ENCODE assay signal across 19 cellular contexts in genomic region chr10:124324451-124324850, GRCh38.
DNase-seq lines count a peak whose midpoint lies in the region; ATAC-seq, FAIRE-seq and TF ChIP-seq lines count a peak whose summit lies in the region.
"Had no signal": no experiment of that assay in that cellular context is flagged by ENCODE, and none has a peak within 500 bp of the region (broad histone marks: within the 10 kb centered on the region; RNA-seq: fewer than 3 reads in every experiment).

No MANE protein-coding gene starts in this region.

- H3K4me3 ChIP-seq in BLaER1 (no peak overlapping the region), H1 (ENCODE audit: extremely low read depth in 1 of 4, insufficient read depth in 2 of 4, low read depth in 3 of 4, low read length in 4 of 4) (no peak overlapping the region), mesendoderm (ENCODE audit: low read length) (no peak overlapping the region), sigmoid colon (no peak overlapping the region), right cardiac atrium (ENCODE audit: low read length) (no peak overlapping the region)
- H3K4me3 ChIP-seq: GM23338 had no signal

- H3K9me3 ChIP-seq in BLaER1 (no peaks in the 10 kb centered on the region), H1 (ENCODE audit: insufficient read depth in 2 of 2, low read depth in 1 of 2, low read length in 1 of 2) (no peaks in the 10 kb centered on the region), sigmoid colon (no peaks in the 10 kb centered on the region), right cardiac atrium (ENCODE audit: control insufficient read depth, low read length) (no peaks in the 10 kb centered on the region)

- no peaks in the 10 kb centered on the region for H4K20me1 ChIP-seq in BLaER1
- H4K20me1 ChIP-seq in H1 (replicated peaks in 1 of 2; ENCODE audit: control insufficient read depth in 1 of 2, insufficient read depth in 2 of 2, low read length in 2 of 2), result no peaks in the 10 kb centered on the region

- H3K56ac ChIP-seq in H1 (replicated peaks; ENCODE audit: insufficient read length, low read depth, low read length) (no peak overlapping the region), mesendoderm (ENCODE audit: low read length) (no peak overlapping the region)

- WGBS in H1 (ENCODE audit: extremely low coverage in 1 of 2, insufficient coverage in 1 of 2, insufficient read length in 1 of 2, insufficient replicate concordance in 2 of 2, low coverage in 1 of 2, low lambda C conversion rate in 2 of 2, missing lambda C conversion rate in 1 of 2), 2 experiments, result 92% methylated on average over 5 of the region's 6 CpGs; no CpG with 5 or more reads in 1 of the 2 experiments
- WGBS in mesendoderm (ENCODE audit: extremely low coverage, insufficient coverage, low lambda C conversion rate), result no CpG with 5 or more reads among the region's 6 CpGs
- 64 to 79% methylated on average over 6 of the region's 6 CpGs for WGBS in sigmoid colon, 2 donors
- 56% methylated on average over 6 of the region's 6 CpGs for WGBS in right cardiac atrium

- ATAC-seq in naive thymus-derived CD8-positive, alpha-beta T cell, result no peak
- no peak for ATAC-seq in right cardiac atrium
- no peak for ATAC-seq in HG03469 (IDR thresholded peaks at IDR 0.05; ENCODE audit: unreplicated experiment)
- ATAC-seq: GM23338, HCT116, HepG2 had no signal

- no peak overlapping the region for H3K14ac ChIP-seq in H1 (ENCODE audit: insufficient read length)

- H3K27ac ChIP-seq in BLaER1 (no peak overlapping the region), H1 (ENCODE audit: low read depth, low read length) (no peak overlapping the region), mesendoderm (ENCODE audit: low read depth, low read length) (no peak overlapping the region), sigmoid colon (no peak overlapping the region), right cardiac atrium (ENCODE audit: low read length) (no peak overlapping the region)

- H3K27me3 Mint-ChIP-seq in naive thymus-derived CD8-positive, alpha-beta T cell, result peaks cover 0 to 20% (median 0%) of the 10 kb centered on the region in 5 donors

- H3K27me3 ChIP-seq in BLaER1, result no peaks in the 10 kb centered on the region
- H3K27me3 ChIP-seq in H1 (replicated peaks in 1 of 4; ENCODE audit: control insufficient read depth in 3 of 4, extremely low read depth in 1 of 4, insufficient read depth in 3 of 4, low read length in 3 of 4), result no peaks in the 10 kb centered on the region; a peak in 1 of 7 replicates
- H3K27me3 ChIP-seq in mesendoderm (ENCODE audit: insufficient read depth, low read length, poor library complexity), result no peaks in the 10 kb centered on the region
- H3K27me3 ChIP-seq in sigmoid colon, result no peaks in the 10 kb centered on the region
- H3K27me3 ChIP-seq in right cardiac atrium (ENCODE audit: control insufficient read depth, insufficient read depth), result no peaks in the 10 kb centered on the region

- TF ChIP-seq POLR2A in H1 (IDR thresholded peaks at IDR 0.05; ENCODE audit: control extremely low read depth in 1 of 2, low read depth in 2 of 2, low read length in 2 of 2) (no peak), sigmoid colon (IDR thresholded peaks at IDR 0.05) (no peak)

- no peak for TF ChIP-seq EP300 in H1 (IDR thresholded peaks at IDR 0.05; ENCODE audit: borderline replicate concordance in 1 of 2, low read depth in 2 of 2, low read length in 2 of 2)
- TF ChIP-seq EP300 in sigmoid colon (IDR thresholded peaks at IDR 0.05), result no peak

- no peaks in the 10 kb centered on the region for H3K36me3 ChIP-seq in BLaER1
- no peaks in the 10 kb centered on the region for H3K36me3 ChIP-seq in H1 (ENCODE audit: control insufficient read depth in 2 of 4, insufficient read depth in 4 of 4, low read length in 3 of 4)
- no peaks in the 10 kb centered on the region for H3K36me3 ChIP-seq in mesendoderm (ENCODE audit: control insufficient read depth, insufficient read depth, low read length)
- no peaks in the 10 kb centered on the region for H3K36me3 ChIP-seq in sigmoid colon

- H2BK5ac ChIP-seq in H1 (ENCODE audit: low read depth, low read length) (no peak overlapping the region), mesendoderm (ENCODE audit: low read length) (no peak overlapping the region)

- no peak overlapping the region for H3K27ac Mint-ChIP-seq in naive thymus-derived CD8-positive, alpha-beta T cell
- H3K27ac Mint-ChIP-seq: CD4-positive, alpha-beta T cell; GM23338; HFFc6; IgD-negative memory B cell had no signal

- peaks cover 0 to 2% (median 0%) of the 10 kb centered on the region in 4 donors for H3K4me1 Mint-ChIP-seq in naive thymus-derived CD8-positive, alpha-beta T cell
- H3K4me1 Mint-ChIP-seq: GM23338, IgD-negative memory B cell had no signal

- TF ChIP-seq CTCF in H1 (IDR thresholded peaks at IDR 0.05; ENCODE audit: control extremely low read depth in 1 of 3, insufficient read depth in 1 of 3, low read depth in 1 of 3, low read length in 3 of 3) (no peak), sigmoid colon (IDR thresholded peaks at IDR 0.05) (no peak)

- H4K5ac ChIP-seq in H1 (ENCODE audit: insufficient read length, low read depth, low read length), result no peak overlapping the region
- no peak overlapping the region for H4K5ac ChIP-seq in mesendoderm (ENCODE audit: low read length)

- no peak for FAIRE-seq in H1 (lab: Jason Lieb, UNC)
- FAIRE-seq: HepG2 had no signal

- H3K79me1 ChIP-seq in H1 (ENCODE audit: low read depth, low read length) (no peaks in the 10 kb centered on the region), mesendoderm (ENCODE audit: low read length) (no peaks in the 10 kb centered on the region)

- POLR2A ChIA-PET in H1 (lab: Charles Lee; ENCODE audit: partially characterized antibody), result no interaction called here
- POLR2A ChIA-PET in naive thymus-derived CD8-positive, alpha-beta T cell (lab: Charles Lee), result no interaction called here

- H2BK120ac ChIP-seq in H1 (replicated peaks; ENCODE audit: low read depth, low read length), result no peak overlapping the region
- no peak overlapping the region for H2BK120ac ChIP-seq in mesendoderm (ENCODE audit: low read depth, low read length)

- peak overlapping the region; percentile 26; the same call in 1 of the 2 replicates for H3K4me2 ChIP-seq in BLaER1
- H3K4me2 ChIP-seq in H1 (ENCODE audit: insufficient read depth in 1 of 2, low read depth in 2 of 2, low read length in 2 of 2), result no peak overlapping the region
- H3K4me2 ChIP-seq in mesendoderm (ENCODE audit: low read length), result no peak overlapping the region
- H3K4me2 ChIP-seq: GM23338 had no signal

- H3K4me3 Mint-ChIP-seq in naive thymus-derived CD8-positive, alpha-beta T cell, result no peak overlapping the region
- H3K4me3 Mint-ChIP-seq: CD4-positive, alpha-beta T cell; GM23338; HFFc6; IgD-negative memory B cell had no signal

- no peak overlapping the region for H2BK20ac ChIP-seq in H1 (ENCODE audit: low read length)

- H4K8ac ChIP-seq in H1 (ENCODE audit: extremely low read depth, insufficient read depth, low read length) (peak overlapping the region; percentile 11; the same call in 1 of the 2 replicates), mesendoderm (ENCODE audit: low read depth, low read length) (no peak overlapping the region)

- peaks cover 0 to 4% (median 0%) of the 10 kb centered on the region in 9 donors for H3K9me3 Mint-ChIP-seq in naive thymus-derived CD8-positive, alpha-beta T cell
- H3K9me3 Mint-ChIP-seq: CD4-positive, alpha-beta T cell; GM23338 had no signal

- no peaks in the 10 kb centered on the region for H3K36me3 Mint-ChIP-seq in naive thymus-derived CD8-positive, alpha-beta T cell

- H3K79me2 ChIP-seq in H1 (ENCODE audit: control insufficient read depth in 1 of 2, insufficient read depth in 2 of 2, low read length in 2 of 2) (no peaks in the 10 kb centered on the region), mesendoderm (ENCODE audit: control insufficient read depth, insufficient read depth, low read length) (no peaks in the 10 kb centered on the region)

- H3K4me1 ChIP-seq in BLaER1, result peaks cover 15% of the 10 kb centered on the region
- peaks cover 0 to 3% (median 0%) of the 10 kb centered on the region in 4 experiments; a peak in 2 of 7 replicates for H3K4me1 ChIP-seq in H1 (replicated peaks in 1 of 4; ENCODE audit: control insufficient read depth in 3 of 4, insufficient read depth in 4 of 4, low read length in 3 of 4)
- no peaks in the 10 kb centered on the region for H3K4me1 ChIP-seq in mesendoderm (ENCODE audit: control insufficient read depth, low read depth, low read length)
- no peaks in the 10 kb centered on the region for H3K4me1 ChIP-seq in sigmoid colon
- H3K4me1 ChIP-seq in right cardiac atrium (ENCODE audit: control insufficient read depth, insufficient read depth, low read length), result no peaks in the 10 kb centered on the region

- H3K9ac ChIP-seq in BLaER1 (no peak overlapping the region), H1 (replicated peaks in 1 of 4; ENCODE audit: extremely low read depth in 1 of 4, low read depth in 3 of 4, low read length in 3 of 4) (no peak overlapping the region), mesendoderm (ENCODE audit: low read length) (no peak overlapping the region)

- intact Hi-C loops in sigmoid colon (cut with DNase I) (no loop called here), right cardiac atrium (cut with DNase I) (no loop called here)

- H2AK5ac ChIP-seq in H1 (ENCODE audit: low read depth, low read length), result no peak overlapping the region
- H2AK5ac ChIP-seq in mesendoderm (ENCODE audit: low read length), result no peak overlapping the region

- H3K18ac ChIP-seq in H1 (ENCODE audit: extremely low read depth, low read length), result no peak overlapping the region
- no peak overlapping the region for H3K18ac ChIP-seq in mesendoderm (ENCODE audit: low read length)

- no peak for TF ChIP-seq RAD21 in H1 (IDR thresholded peaks at IDR 0.05 in 1 of 2, conservative IDR thresholded peaks at IDR 0.05 in 1 of 2; ENCODE audit: low read depth in 2 of 2, low read length in 2 of 2)

- H2BK15ac ChIP-seq in H1 (ENCODE audit: low read length), result no peak overlapping the region
- H2BK15ac ChIP-seq in mesendoderm (replicated peaks; ENCODE audit: low read depth), result no peak overlapping the region

- CTCF ChIA-PET in H1 (lab: Charles Lee; ENCODE audit: partially characterized antibody), result no interaction called here

- no peak overlapping the region for H3K4ac ChIP-seq in H1 (replicated peaks; ENCODE audit: insufficient read length, low read depth, low read length)
- no peak overlapping the region for H3K4ac ChIP-seq in mesendoderm (ENCODE audit: low read depth, low read length)

- H2AFZ ChIP-seq in H1 (ENCODE audit: low read length), result no peak overlapping the region
- H2AFZ ChIP-seq: GM23338 had no signal

- H3K23me2 ChIP-seq in H1 (ENCODE audit: low read depth, low read length), result no peaks in the 10 kb centered on the region

- H2BK12ac ChIP-seq in H1 (ENCODE audit: low read depth, low read length), result no peak overlapping the region

- DNase-seq in H1 (ENCODE audit: low read depth in 1 of 2, low spot score in 2 of 2) (no peak), mesendoderm (no peak), sigmoid colon (peak; percentile 32), right cardiac atrium (no peak)
- DNase-seq in naive thymus-derived CD8-positive, alpha-beta T cell, result no peak
- no peak for DNase-seq in activated CD4-positive, CD25-positive, alpha-beta regulatory T cell treated with anti-CD3 and anti-CD28 coated beads, Interleukin-2, amount 50 U/mL, for 72 hours
- DNase-seq: 8988T; C1 segment of cervical spinal cord; CD4-positive, alpha-beta T cell; DMS79 treated with DMSO at 0.1 percent for 48 hours; GF-D8; H7; HFFc6 had no signal

- H3K23ac ChIP-seq in H1 (ENCODE audit: insufficient read length), result no peak overlapping the region
- H3K23ac ChIP-seq in mesendoderm (ENCODE audit: low read length), result peak overlapping the region; percentile 80

- no peak overlapping the region for H4K91ac ChIP-seq in H1 (replicated peaks; ENCODE audit: insufficient read length, low read length)
